ENCODE assay signal across 10 cellular contexts in genomic region chr16:89345663-89346150, GRCh38.
DNase-seq lines count a peak whose midpoint lies in the region; ATAC-seq and TF ChIP-seq lines count a peak whose summit lies in the region.
"Had no signal": no experiment of that assay in that cellular context is flagged by ENCODE, and none has a peak within 500 bp of the region (broad histone marks: within the 10 kb centered on the region; RNA-seq: fewer than 3 reads in every experiment).

No MANE protein-coding gene starts in this region.

- intact Hi-C loops in CD4-positive, alpha-beta T cell (cut with DNase I, micrococcal nuclease) = no loop called here

- H3K27ac ChIP-seq in CD4-positive, alpha-beta T cell (ENCODE audit: low read depth, low read length) = no peak overlapping the region
- no peak overlapping the region for H3K27ac ChIP-seq in HEK293 (ENCODE audit: extremely low read depth, low read depth, low read length)
- H3K27ac ChIP-seq: parathyroid adenoma had no signal

- peak overlapping the region; percentile 35 for H3K9ac ChIP-seq in adipocyte (ENCODE audit: low read length)
- H3K9ac ChIP-seq: parathyroid adenoma had no signal

- H3K36me3 Mint-ChIP-seq in CD4-positive, alpha-beta T cell (ENCODE audit: low read depth) = peaks cover 39% of the 10 kb centered on the region
- peaks cover 6% of the 10 kb centered on the region for H3K36me3 Mint-ChIP-seq in nephron progenitor cell (ENCODE audit: low read depth)

- H3K4me3 Mint-ChIP-seq in CD4-positive, alpha-beta T cell = no peak overlapping the region
- no peak overlapping the region for H3K4me3 Mint-ChIP-seq in nephron progenitor cell

- no peak overlapping the region for H3K4me3 ChIP-seq in HEK293 (ENCODE audit: low read depth, low read length)
- no peak overlapping the region for H3K4me3 ChIP-seq in adipocyte (ENCODE audit: low read length)
- H3K4me3 ChIP-seq: adrenal gland had no signal

- POLR2A ChIA-PET in CD4-positive, alpha-beta T cell (lab: Charles Lee) = interaction anchor here (0.6 to 0.7 kb wide), 2 partner anchors 9 to 566 kb away, joined by 3 read pairs; no protein-coding TSS in a partner anchor
- POLR2A ChIA-PET in HEK293 (lab: Yijun Ruan, JAX) = no interaction called here

- no peaks in the 10 kb centered on the region for H3K9me3 ChIP-seq in CD4-positive, alpha-beta T cell (ENCODE audit: control insufficient read depth, low read length)
- H3K9me3 ChIP-seq in HEK293 (ENCODE audit: control insufficient read depth, insufficient read depth, low read depth, low read length) = no peaks in the 10 kb centered on the region
- H3K9me3 ChIP-seq in adipocyte (ENCODE audit: control insufficient read depth, low read length) = no peaks in the 10 kb centered on the region
- H3K9me3 ChIP-seq: adrenal gland had no signal

- DNase-seq in CD4-positive, alpha-beta T cell = no peak
- DNase-seq in adipocyte (ENCODE audit: low read depth) = no peak
- DNase-seq in nephron progenitor cell = no peak
- no peak for DNase-seq in DMS79 (lab: John Stamatoyannopoulos, UW)
- DNase-seq: MV-4-11 had no signal

- no peaks in the 10 kb centered on the region for H3K27me3 Mint-ChIP-seq in CD4-positive, alpha-beta T cell
- peaks cover 2% of the 10 kb centered on the region for H3K27me3 Mint-ChIP-seq in nephron progenitor cell (ENCODE audit: low read depth, poor library complexity)

- H3K36me3 ChIP-seq in HEK293 (ENCODE audit: control insufficient read depth in 2 of 2, insufficient read depth in 1 of 2, low read length in 2 of 2) (peaks cover 0 to 4% of the 10 kb centered on the region in 2 experiments; a peak in 2 of 3 replicates), adipocyte (ENCODE audit: control insufficient read depth, insufficient read depth, low read length, severe bottlenecking) (no peaks in the 10 kb centered on the region)
- H3K36me3 ChIP-seq: adrenal gland had no signal

- H3K4me1 Mint-ChIP-seq in CD4-positive, alpha-beta T cell (ENCODE audit: low read depth) = peaks cover 89% of the 10 kb centered on the region
- peaks cover 83% of the 10 kb centered on the region for H3K4me1 Mint-ChIP-seq in nephron progenitor cell

- no peak for TF ChIP-seq CTCF in CD4-positive, alpha-beta T cell (IDR thresholded peaks at IDR 0.05)
- TF ChIP-seq CTCF in HEK293 (tag by site-specific recombination; IDR thresholded peaks at IDR 0.05) (no peak), nephron progenitor cell (IDR thresholded peaks at IDR 0.05) (no peak)

- ATAC-seq in CD4-positive, alpha-beta T cell (ENCODE audit: poor library complexity) = no peak
- ATAC-seq in SK-N-SH treated with all-trans-retinoic acid at 6 μM for 48 hours (no peak), HG02623 (IDR thresholded peaks at IDR 0.05; ENCODE audit: unreplicated experiment) (no peak)

- peaks cover 22% of the 10 kb centered on the region for H3K4me1 ChIP-seq in HEK293 (ENCODE audit: control insufficient read depth, insufficient read depth, low read length)
- peaks cover 33% of the 10 kb centered on the region for H3K4me1 ChIP-seq in adipocyte (ENCODE audit: control insufficient read depth, insufficient read depth, low read length)
- H3K4me1 ChIP-seq: parathyroid adenoma had no signal

- CTCF ChIA-PET in CD4-positive, alpha-beta T cell (lab: Charles Lee) = no interaction called here
- CTCF ChIA-PET in HEK293 (lab: Yijun Ruan, JAX) = interaction anchor here (0.6 to 1.0 kb wide), 2 partner anchors 27 to 211 kb away, joined by 3 read pairs; no protein-coding TSS in a partner anchor

- peak overlapping the region; percentile 69 for H3K27ac Mint-ChIP-seq in CD4-positive, alpha-beta T cell
- peak overlapping the region; percentile 70 for H3K27ac Mint-ChIP-seq in nephron progenitor cell

- H3K27me3 ChIP-seq in CD4-positive, alpha-beta T cell (ENCODE audit: control insufficient read depth, insufficient read depth, low read length) = no peaks in the 10 kb centered on the region
- H3K27me3 ChIP-seq in adipocyte (replicated peaks; ENCODE audit: control insufficient read depth, insufficient read depth, low read length) = no peaks in the 10 kb centered on the region
- H3K27me3 ChIP-seq: adrenal gland had no signal

- no peaks in the 10 kb centered on the region for H3K9me3 Mint-ChIP-seq in CD4-positive, alpha-beta T cell
- no peaks in the 10 kb centered on the region for H3K9me3 Mint-ChIP-seq in nephron progenitor cell

TF ChIP-seq in HEK293, 187 proteins besides CTCF, POLR2A, EP300 and RAD21 (continues in another document):
- TF ChIP-seq ZBTB11 (tag by site-specific recombination; conservative IDR thresholded peaks at IDR 0.05; ENCODE audit: low read depth) (no peak), GLI2 (tag by site-specific recombination; IDR thresholded peaks at IDR 0.05; ENCODE audit: borderline replicate concordance, low read depth) (no peak), ZNF302 (tag by site-specific recombination; IDR thresholded peaks at IDR 0.05; ENCODE audit: low read depth) (no peak)

TF ChIP-seq in SK-N-SH treated with all-trans-retinoic acid at 6 μM for 48 hours, 23 proteins besides CTCF, POLR2A, EP300 and RAD21:
- TF ChIP-seq ZC3H10 (CRISPR knock-in tag; IDR thresholded peaks at IDR 0.05) = no peak
TF ChIP-seq in SK-N-SH treated with all-trans-retinoic acid at 6 μM for 48 hours: peak in this region for 0.
